ENCODE assay signal across 16 cellular contexts in genomic region chr15:98000249-98001203, GRCh38. TPM values are rescaled to one million over a fixed set of nuclear protein-coding genes. Genes with fewer than 3 reads are reported as not detected.
A peak's percentile ranks its signal among the peaks of the same experiment; 100 is the strongest.
DNase-seq lines count a peak whose midpoint lies in the region; ATAC-seq and TF ChIP-seq lines count a peak whose summit lies in the region.
"Had no signal": no experiment of that assay in that cellular context is flagged by ENCODE, and none has a peak within 500 bp of the region (broad histone marks: within the 10 kb centered on the region; RNA-seq: fewer than 3 reads in every experiment).

No MANE protein-coding gene starts in this region.

- no peak for TF ChIP-seq CTCF in HEK293 (tag by site-specific recombination; IDR thresholded peaks at IDR 0.05)
- TF ChIP-seq CTCF in astrocyte of the spinal cord (IDR thresholded peaks at IDR 0.05; ENCODE audit: low read depth, low read length) = no peak
- peak in 2 of 5 experiments; percentile 43 to 47 for TF ChIP-seq CTCF in transverse colon (IDR thresholded peaks at IDR 0.05)
- TF ChIP-seq CTCF in glutamatergic neuron (IDR thresholded peaks at IDR 0.05; ENCODE audit: partially characterized antibody, unreplicated experiment) = no peak

- no peaks in the 10 kb centered on the region for H3K9me3 Mint-ChIP-seq in glutamatergic neuron (ENCODE audit: unreplicated experiment)
- no peaks in the 10 kb centered on the region for H3K9me3 Mint-ChIP-seq in activated CD8-positive, alpha-beta T cell treated with anti-CD3 and anti-CD28 coated beads, Interleukin-2, amount 10 ng/mL, durations not matched to agents 7 days and 5 days (ENCODE audit: insufficient read depth)
- H3K9me3 Mint-ChIP-seq: CD8-positive, alpha-beta T cell; stimulated activated naive CD8-positive, alpha-beta T cell treated with anti-CD3 and anti-CD28 coated beads, Interleukin-15, Interleukin-2, amounts not matched to agents 100 ng/mL and 50 ng/mL, for 24 hours had no signal

- CTCF ChIA-PET in HEK293 (lab: Yijun Ruan, JAX) = interaction anchor here (0.5 kb wide), 1 partner anchor 85 kb away, joined by 3 read pairs; no protein-coding TSS in a partner anchor
- CTCF ChIA-PET in activated CD8-positive, alpha-beta T cell treated with anti-CD3 and anti-CD28 coated beads, Interleukin-2, amount 10 ng/mL, durations not matched to agents 7 days and 5 days (lab: Charles Lee) = no interaction called here

- no peak overlapping the region for H3K27ac ChIP-seq in HEK293 (ENCODE audit: extremely low read depth, low read depth, low read length)
- peak overlapping the region; percentile 53 to 72 (median 59) for H3K27ac ChIP-seq in transverse colon
- no peak overlapping the region for H3K27ac ChIP-seq in caudate nucleus (ENCODE audit: low read depth, low read length)

- POLR2A ChIA-PET in HEK293 (lab: Yijun Ruan, JAX) = no interaction called here
- POLR2A ChIA-PET in activated CD8-positive, alpha-beta T cell treated with anti-CD3 and anti-CD28 coated beads, Interleukin-2, amount 10 ng/mL, durations not matched to agents 7 days and 5 days (lab: Charles Lee) = no interaction called here

- in situ Hi-C loops in astrocyte of the spinal cord (cut with HindIII; ENCODE audit: low sequenced_read_pairs) = no loop called here
- in situ Hi-C loops in transverse colon (cut with MboI; ENCODE audit: low pct_ligation_motif_present in 1 of 4, low pct_unique_long_range_greater_than_20kb in 1 of 4, low sequenced_read_pairs in 3 of 4) = no loop called here

- no peak for ATAC-seq in activated CD8-positive, alpha-beta T cell treated with anti-CD3 and anti-CD28 coated beads, Interleukin-2, amount 10 ng/mL, durations not matched to agents 7 days and 5 days
- ATAC-seq: CD8-positive, alpha-beta T cell had no signal

- TF ChIP-seq EP300 in transverse colon (IDR thresholded peaks at IDR 0.05; ENCODE audit: low read depth) = no peak

- no peak for TF ChIP-seq POLR2A in transverse colon (IDR thresholded peaks at IDR 0.05)

- H3K4me1 ChIP-seq in HEK293 (ENCODE audit: control insufficient read depth, insufficient read depth, low read length) = no peaks in the 10 kb centered on the region
- H3K4me1 ChIP-seq in transverse colon = peaks cover 9 to 36% (median 30%) of the 10 kb centered on the region in 4 donors

- intact Hi-C loops in transverse colon (cut with DNase I; ENCODE audit: low total_unique reads) = no loop called here

- H3K27me3 Mint-ChIP-seq in glutamatergic neuron (ENCODE audit: unreplicated experiment) = no peaks in the 10 kb centered on the region
- no peaks in the 10 kb centered on the region for H3K27me3 Mint-ChIP-seq in activated CD8-positive, alpha-beta T cell treated with anti-CD3 and anti-CD28 coated beads, Interleukin-2, amount 10 ng/mL, durations not matched to agents 7 days and 5 days (ENCODE audit: low read depth)
- H3K27me3 Mint-ChIP-seq: stimulated activated naive CD8-positive, alpha-beta T cell treated with anti-CD3 and anti-CD28 coated beads, Interleukin-15, Interleukin-2, amounts not matched to agents 100 ng/mL and 50 ng/mL, for 24 hours had no signal

- H3K4me3 Mint-ChIP-seq in glutamatergic neuron (ENCODE audit: unreplicated experiment) = no peak overlapping the region
- H3K4me3 Mint-ChIP-seq in activated CD8-positive, alpha-beta T cell treated with anti-CD3 and anti-CD28 coated beads, Interleukin-2, amount 10 ng/mL, durations not matched to agents 7 days and 5 days = no peak overlapping the region
- H3K4me3 Mint-ChIP-seq: CD8-positive, alpha-beta T cell; stimulated activated naive CD8-positive, alpha-beta T cell treated with anti-CD3 and anti-CD28 coated beads, Interleukin-15, Interleukin-2, amounts not matched to agents 100 ng/mL and 50 ng/mL, for 24 hours had no signal

- H3K27ac Mint-ChIP-seq in glutamatergic neuron (ENCODE audit: unreplicated experiment) = no peak overlapping the region
- H3K27ac Mint-ChIP-seq in activated CD8-positive, alpha-beta T cell treated with anti-CD3 and anti-CD28 coated beads, Interleukin-2, amount 10 ng/mL, durations not matched to agents 7 days and 5 days = no peak overlapping the region
- H3K27ac Mint-ChIP-seq: CD8-positive, alpha-beta T cell; stimulated activated naive CD8-positive, alpha-beta T cell treated with anti-CD3 and anti-CD28 coated beads, Interleukin-15, Interleukin-2, amounts not matched to agents 100 ng/mL and 50 ng/mL, for 24 hours had no signal

- WGBS in transverse colon (ENCODE audit: low coverage in 1 of 2), 2 donors = 57 to 60% methylated on average over 9 to 11 of the region's 11 CpGs

- no peaks in the 10 kb centered on the region for H3K27me3 ChIP-seq in transverse colon

- H3K4me3 ChIP-seq in HEK293 (ENCODE audit: low read depth, low read length) (no peak overlapping the region), astrocyte of the spinal cord (ENCODE audit: low read depth, low read length) (no peak overlapping the region), transverse colon (no peak overlapping the region)

- H3K36me3 ChIP-seq in HEK293 (ENCODE audit: control insufficient read depth in 2 of 2, insufficient read depth in 1 of 2, low read length in 2 of 2) = no peaks in the 10 kb centered on the region
- H3K36me3 ChIP-seq in transverse colon = no peaks in the 10 kb centered on the region

- H3K36me3 Mint-ChIP-seq in glutamatergic neuron (ENCODE audit: unreplicated experiment) = no peaks in the 10 kb centered on the region
- H3K36me3 Mint-ChIP-seq in activated CD8-positive, alpha-beta T cell treated with anti-CD3 and anti-CD28 coated beads, Interleukin-2, amount 10 ng/mL, durations not matched to agents 7 days and 5 days (ENCODE audit: low read depth) = no peaks in the 10 kb centered on the region
- H3K36me3 Mint-ChIP-seq: CD8-positive, alpha-beta T cell had no signal

- H3K4me1 Mint-ChIP-seq in glutamatergic neuron (ENCODE audit: low read depth, unreplicated experiment) = peaks cover 3% of the 10 kb centered on the region
- peaks cover 5% of the 10 kb centered on the region for H3K4me1 Mint-ChIP-seq in activated CD8-positive, alpha-beta T cell treated with anti-CD3 and anti-CD28 coated beads, Interleukin-2, amount 10 ng/mL, durations not matched to agents 7 days and 5 days (ENCODE audit: low read depth)

- no peaks in the 10 kb centered on the region for H3K9me3 ChIP-seq in HEK293 (ENCODE audit: control insufficient read depth, insufficient read depth, low read depth, low read length)
- no peaks in the 10 kb centered on the region for H3K9me3 ChIP-seq in transverse colon

- peak; percentile 7 for DNase-seq in astrocyte of the spinal cord (ENCODE audit: low read depth, low spot score)
- DNase-seq in kidney tubule cell (ENCODE audit: low spot score) = peak; percentile 99
- DNase-seq in transverse colon = peak; percentile 60
- DNase-seq in glutamatergic neuron = no peak
- DNase-seq in activated CD8-positive, alpha-beta T cell treated with anti-CD3 and anti-CD28 coated beads, Interleukin-2, amount 10 ng/mL, durations not matched to agents 7 days and 5 days = no peak
- no peak for DNase-seq in caudate nucleus (lab: John Stamatoyannopoulos, UW)
- DNase-seq: activated effector memory CD4-positive, alpha-beta T cell treated with Interleukin-2 at 50 U/mL for 16 hours; anterior cingulate cortex; CD8-positive, alpha-beta T cell; effector CD4-positive, alpha-beta T cell; GOT3; kidney; NCI-H2107; SIG-M5 had no signal

TF ChIP-seq in HEK293, 187 proteins besides CTCF, POLR2A, EP300 and RAD21:
- peak; percentile 79 for TF ChIP-seq ZFHX2 (tag by site-specific recombination; conservative IDR thresholded peaks at IDR 0.05)
- TF ChIP-seq, protein P1, sequence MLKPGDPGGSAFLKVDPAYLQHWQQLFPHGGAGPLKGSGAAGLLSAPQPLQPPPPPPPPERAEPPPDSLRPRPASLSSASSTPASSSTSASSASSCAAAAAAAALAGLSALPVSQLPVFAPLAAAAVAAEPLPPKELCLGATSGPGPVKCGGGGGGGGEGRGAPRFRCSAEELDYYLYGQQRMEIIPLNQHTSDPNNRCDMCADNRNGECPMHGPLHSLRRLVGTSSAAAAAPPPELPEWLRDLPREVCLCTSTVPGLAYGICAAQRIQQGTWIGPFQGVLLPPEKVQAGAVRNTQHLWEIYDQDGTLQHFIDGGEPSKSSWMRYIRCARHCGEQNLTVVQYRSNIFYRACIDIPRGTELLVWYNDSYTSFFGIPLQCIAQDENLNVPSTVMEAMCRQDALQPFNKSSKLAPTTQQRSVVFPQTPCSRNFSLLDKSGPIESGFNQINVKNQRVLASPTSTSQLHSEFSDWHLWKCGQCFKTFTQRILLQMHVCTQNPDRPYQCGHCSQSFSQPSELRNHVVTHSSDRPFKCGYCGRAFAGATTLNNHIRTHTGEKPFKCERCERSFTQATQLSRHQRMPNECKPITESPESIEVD (tag by site-specific recombination; IDR thresholded peaks at IDR 0.05) = no peak
- TF ChIP-seq EGR2 (tag by site-specific recombination; IDR thresholded peaks at IDR 0.05; ENCODE audit: low read depth) = peak; percentile 63
TF ChIP-seq in HEK293: peak in this region for 2.

RNA-seq across cellular contexts. Expression of gene ARRDC4, which starts 40.0 kb away (rescaled TPM):
- total RNA-seq in transverse colon = 100 to 1,000 TPM in 1 of 4 donors, 10 to 100 TPM in 3; 35.9 to 188 (median 70.7) TPM
- total RNA-seq in glutamatergic neuron (ENCODE audit: unreplicated experiment) = 16.9 TPM
- total RNA-seq in activated CD8-positive, alpha-beta T cell treated with anti-CD3 and anti-CD28 coated beads, Interleukin-2, amount 10 ng/mL, durations not matched to agents 7 days and 5 days = under 1 TPM; 0.18 to 0.24 TPM

Comparison
In these comparisons a context has a peak if more than half of its experiments do, and no peak if none do; other contexts are left out.
1. H3K27ac ChIP-seq: peak in transverse colon (4 of 4); none in HEK293 (single experiment) and caudate nucleus (single experiment).
2. DNase-seq: peak in astrocyte of the spinal cord (single experiment), kidney tubule cell (single experiment) and transverse colon (single experiment); none in glutamatergic neuron (single experiment), activated CD8-positive, alpha-beta T cell treated with anti-CD3 and anti-CD28 coated beads, Interleukin-2, amount 10 ng/mL, durations not matched to agents 7 days and 5 days (single experiment) and caudate nucleus (0 of 61).
3. RNA of gene ARRDC4, which starts 40.0 kb away (total RNA-seq): 35.9 to 188 TPM in transverse colon and 16.9 TPM in glutamatergic neuron (single experiment); 0.18 to 0.24 TPM in activated CD8-positive, alpha-beta T cell treated with anti-CD3 and anti-CD28 coated beads, Interleukin-2, amount 10 ng/mL, durations not matched to agents 7 days and 5 days; every median in the first group is over 10 times any median in the second.